ENCODE assay signal across 1 cellular context in genomic region chr3:72177075-72178050, GRCh38.
A peak's percentile ranks its signal among the peaks of the same experiment; 100 is the strongest.
TF ChIP-seq lines count a peak whose summit lies in the region.

No MANE protein-coding gene starts in this region.

TF ChIP-seq in GM12878, 131 proteins besides CTCF, POLR2A, EP300 and RAD21 (continued from another document):
- no peak for TF ChIP-seq ZNF24 (IDR thresholded peaks at IDR 0.05)
- no peak for TF ChIP-seq MXI1 (IDR thresholded peaks at IDR 0.05; ENCODE audit: low read depth, low read length)
- peak; percentile 83 for TF ChIP-seq MLLT1 (IDR thresholded peaks at IDR 0.05)
- peak; percentile 30; the same call in 1 of the 2 replicates for TF ChIP-seq CREB1 (IDR thresholded peaks at IDR 0.05; ENCODE audit: low read depth)
- TF ChIP-seq RB1 (IDR thresholded peaks at IDR 0.05; ENCODE audit: borderline replicate concordance) = no peak
- TF ChIP-seq LARP7 (IDR thresholded peaks at IDR 0.05) = peak; percentile 18; the same call in 1 of the 2 replicates
- 0 out of 2 replicates have a peak, but pooled peaks have one; percentile 31 for TF ChIP-seq BMI1 (IDR thresholded peaks at IDR 0.05; ENCODE audit: borderline replicate concordance)
- no peak for TF ChIP-seq IRF4 (IDR thresholded peaks at IDR 0.05; ENCODE audit: low read depth, low read length)
- TF ChIP-seq NR2C1 (IDR thresholded peaks at IDR 0.05) = no peak
